Comparison of ENCODE assay signal across 26 cellular contexts in genomic region chr20:51233345-51233744, GRCh38.
"Had no signal": no experiment of that assay in that cellular context is flagged by ENCODE, and none has a peak within 500 bp of the region (broad histone marks: within the 10 kb centered on the region; RNA-seq: fewer than 3 reads in every experiment).

No MANE protein-coding gene starts in this region.

- H2AFZ ChIP-seq: neural progenitor cell, parathyroid adenoma had no signal

- H3K27ac Mint-ChIP-seq: naive thymus-derived CD4-positive, alpha-beta T cell; nephron; neural progenitor cell; stimulated activated effector memory CD8-positive, alpha-beta T cell treated with anti-CD3 and anti-CD28 coated beads, Interleukin-12 subunit alpha, Interleukin-12 subunit beta, amount 100 ng/mL, for 72 hours had no signal

- ATAC-seq: esophagus mucosa; gastroesophageal sphincter; heart left ventricle; left lung; naive thymus-derived CD4-positive, alpha-beta T cell; stimulated activated effector memory CD8-positive, alpha-beta T cell treated with anti-CD3 and anti-CD28 coated beads, Interleukin-12 subunit alpha, Interleukin-12 subunit beta, amount 100 ng/mL, for 72 hours had no signal

- H3K9ac ChIP-seq: neural progenitor cell, parathyroid adenoma had no signal

- H3K36me3 Mint-ChIP-seq: naive thymus-derived CD4-positive, alpha-beta T cell; neural progenitor cell; stimulated activated effector memory CD8-positive, alpha-beta T cell treated with anti-CD3 and anti-CD28 coated beads, Interleukin-12 subunit alpha, Interleukin-12 subunit beta, amount 100 ng/mL, for 72 hours had no signal

- H3K36me3 ChIP-seq: gastroesophageal sphincter, heart left ventricle, left lung, neural progenitor cell, prostate gland, right atrium auricular region, sigmoid colon, stomach, thyroid gland, vagina had no signal

- DNase-seq: dorsolateral prefrontal cortex; effector CD4-positive, alpha-beta T cell; foreskin fibroblast; heart left ventricle; hippocampal formation; kidney; left lung; mesendoderm; midbrain; naive thymus-derived CD4-positive, alpha-beta T cell; sigmoid colon; stimulated activated CD4-positive, alpha-beta T cell treated with anti-CD3 and anti-CD28 coated beads, Interleukin-2, amount 100 ng/mL, for 24 hours; stimulated activated CD4-positive, alpha-beta T cell treated with anti-CD3 and anti-CD28 coated beads, Interleukin-4, amount 100 ng/mL, for 24 hours; stimulated activated naive CD4-positive, alpha-beta T cell treated with Interleukin-2 at 50 U/mL for 16 hours; stomach; thyroid gland had no signal

- H3K27ac ChIP-seq: dorsolateral prefrontal cortex, epithelial cell of prostate, gastroesophageal sphincter, heart left ventricle, left lung, neural progenitor cell, parathyroid adenoma, prostate gland, right atrium auricular region, sigmoid colon, stomach, thyroid gland, vagina had no signal

- H3K4me3 Mint-ChIP-seq: naive thymus-derived CD4-positive, alpha-beta T cell; nephron; neural progenitor cell; stimulated activated effector memory CD8-positive, alpha-beta T cell treated with anti-CD3 and anti-CD28 coated beads, Interleukin-12 subunit alpha, Interleukin-12 subunit beta, amount 100 ng/mL, for 72 hours had no signal

- H3K9me3 Mint-ChIP-seq: stimulated activated effector memory CD8-positive, alpha-beta T cell treated with anti-CD3 and anti-CD28 coated beads, Interleukin-12 subunit alpha, Interleukin-12 subunit beta, amount 100 ng/mL, for 72 hours had no signal

- H3K4me3 ChIP-seq: dorsolateral prefrontal cortex, gastroesophageal sphincter, heart left ventricle, left lung, neural progenitor cell, prostate gland, right atrium auricular region, sigmoid colon, stomach, thyroid gland, vagina had no signal

- H3K27me3 ChIP-seq: neural progenitor cell, right atrium auricular region, thyroid gland, vagina had no signal

- H3K4me1 Mint-ChIP-seq: stimulated activated effector memory CD8-positive, alpha-beta T cell treated with anti-CD3 and anti-CD28 coated beads, Interleukin-12 subunit alpha, Interleukin-12 subunit beta, amount 100 ng/mL, for 72 hours had no signal

- H3K79me2 ChIP-seq: parathyroid adenoma had no signal

- H3K9me3 ChIP-seq: heart left ventricle, left lung, prostate gland, thyroid gland, vagina had no signal

- H3K4me2 ChIP-seq: neural progenitor cell had no signal

- H3K4me1 ChIP-seq: gastroesophageal sphincter, left lung, parathyroid adenoma, prostate gland, right atrium auricular region, sigmoid colon, stomach, thyroid gland, vagina had no signal
